8 cellular contexts compared by ENCODE assay signal in the genomic region with DNA sequence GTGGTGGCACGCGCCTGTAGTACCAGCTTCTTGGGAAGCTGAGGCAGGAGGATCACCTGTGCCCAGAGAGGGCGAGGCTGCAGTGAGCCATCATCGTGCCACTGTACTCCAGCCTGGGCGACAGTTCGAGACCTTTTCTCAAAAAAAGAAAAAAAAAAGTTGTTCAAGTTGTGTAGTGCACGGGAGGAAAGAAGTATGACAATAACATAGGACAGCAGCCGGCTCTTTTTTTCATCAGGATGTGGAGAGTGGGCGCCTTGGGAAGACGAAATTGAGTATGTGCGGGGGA. TPM values are rescaled to one million over a fixed set of nuclear protein-coding genes. Genes with fewer than 3 reads are reported as not detected.
DNase-seq lines count a peak whose midpoint lies in the region; ATAC-seq, FAIRE-seq and TF ChIP-seq lines count a peak whose summit lies in the region.

No MANE protein-coding gene starts in this region.

- 17% methylated on average over 11 of the region's 11 CpGs for WGBS in GM12878 (ENCODE audit: insufficient coverage, insufficient replicate concordance, low lambda C conversion rate, missing lambda C conversion rate)
- 17 to 22% methylated on average over 11 of the region's 11 CpGs for WGBS in tibial nerve, 2 donors

- H3K27me3 Mint-ChIP-seq in activated T-cell treated with anti-CD3 and anti-CD28 coated beads, Interleukin-2, amount 50 U/mL, for 24 hours = no peaks in the 10 kb centered on the region
- H3K27me3 Mint-ChIP-seq in memory B cell = no peaks in the 10 kb centered on the region

- SMC1A ChIA-PET in GM12878 (lab: Charles Lee; ENCODE audit: uncharacterized antibody, unreplicated experiment) = interaction anchor here (0.9 to 14.6 kb wide), 11 partner anchors 7 to 210 kb away, joined by 3 to 311 read pairs (median 6); a partner anchor contains a TSS

- CTCF ChIA-PET in GM12878 (lab: Yijun Ruan, JAX) = interaction anchor here (0.7 to 3.0 kb wide), 8 partner anchors 11 to 210 kb away, joined by 3 to 22 read pairs (median 4); no protein-coding TSS in a partner anchor

- peaks cover 75% of the 10 kb centered on the region for H3K4me1 Mint-ChIP-seq in activated T-cell treated with anti-CD3 and anti-CD28 coated beads, Interleukin-2, amount 50 U/mL, for 24 hours (ENCODE audit: low read depth)
- H3K4me1 Mint-ChIP-seq in memory B cell = peaks cover 46% of the 10 kb centered on the region

- H3K9me3 Mint-ChIP-seq in activated T-cell treated with anti-CD3 and anti-CD28 coated beads, Interleukin-2, amount 50 U/mL, for 24 hours = no peaks in the 10 kb centered on the region
- peaks cover 2% of the 10 kb centered on the region for H3K9me3 Mint-ChIP-seq in memory B cell

- H3K4me3 Mint-ChIP-seq in activated T-cell treated with anti-CD3 and anti-CD28 coated beads, Interleukin-2, amount 50 U/mL, for 24 hours = peak overlapping the region; percentile 95
- H3K4me3 Mint-ChIP-seq in memory B cell = peak overlapping the region; percentile 95

- no peak for TF ChIP-seq CTCF in GM12878 (IDR thresholded peaks at IDR 0.05 in 2 of 3, conservative IDR thresholded peaks at IDR 0.05 in 1 of 3; ENCODE audit: control insufficient read depth in 2 of 3, extremely low read depth in 1 of 3, insufficient read depth in 1 of 3, low read depth in 3 of 3, low read length in 3 of 3)
- no peak for TF ChIP-seq CTCF in tibial nerve (IDR thresholded peaks at IDR 0.05)

- in situ Hi-C loops in GM12878 (cut with MboI) = loop anchor here (25.0 kb wide), 1 partner anchor 1736 kb away; no protein-coding TSS in a partner anchor

- POLR2A ChIA-PET in GM12878 (lab: Charles Lee) = interaction anchor here (1.2 to 13.9 kb wide), 6 partner anchors 8 to 37 kb away, joined by 3 to 280 read pairs (median 106); a partner anchor contains a TSS

- H3K36me3 ChIP-seq in GM12878 (ENCODE audit: control insufficient read depth in 2 of 2, insufficient read depth in 2 of 2, low read length in 1 of 2) = no peaks in the 10 kb centered on the region
- no peaks in the 10 kb centered on the region for H3K36me3 ChIP-seq in tibial nerve

- no peak for TF ChIP-seq POLR2A in GM12878 (IDR thresholded peaks at IDR 0.05; ENCODE audit: low read depth, low read length)
- TF ChIP-seq POLR2A in tibial nerve (IDR thresholded peaks at IDR 0.05) = no peak
- TF ChIP-seq POLR2A in GM12892 (IDR thresholded peaks at IDR 0.05; ENCODE audit: low read depth, low read length) = no peak

- H3K9ac ChIP-seq in GM12878 (ENCODE audit: control insufficient read depth, insufficient read depth, low read length) = peak overlapping the region; percentile 85

- H3K27ac Mint-ChIP-seq in activated T-cell treated with anti-CD3 and anti-CD28 coated beads, Interleukin-2, amount 50 U/mL, for 24 hours = peak overlapping the region; percentile 100
- H3K27ac Mint-ChIP-seq in memory B cell = peak overlapping the region; percentile 100

- no peak; the same call in 1 of the 3 replicates for ATAC-seq in GM12878
- no peak for ATAC-seq in memory B cell (ENCODE audit: low read depth)

- intact Hi-C loops in GM12878 (cut with micrococcal nuclease; ENCODE audit: unreplicated experiment) = loop anchor here (1.0 to 2.0 kb wide), 3 partner anchors 10 to 19 kb away; no protein-coding TSS in a partner anchor

- H3K9me3 ChIP-seq in GM12878 (replicated peaks; ENCODE audit: control insufficient read depth, insufficient read depth, low read length) = no peaks in the 10 kb centered on the region
- H3K9me3 ChIP-seq in tibial nerve = no peaks in the 10 kb centered on the region

- BruUV-seq in GM12878 (replicated peaks; lab: Mats Ljungman, UMichigan) = no TSS peak

- H3K27ac ChIP-seq in GM12878 (ENCODE audit: control insufficient read depth, insufficient read depth) = peak overlapping the region; percentile 95
- peak overlapping the region; percentile 97 to 100 (median 99) for H3K27ac ChIP-seq in tibial nerve

- FAIRE-seq in GM12878 (lab: Jason Lieb, UNC) = no peak
- no peak for FAIRE-seq in GM12892 (lab: Jason Lieb, UNC)

- H2AFZ ChIP-seq in GM12878 (ENCODE audit: control insufficient read depth, low read depth, low read length) = no peak overlapping the region; the same call in 1 of the 2 replicates

- peaks cover 11% of the 10 kb centered on the region for H3K36me3 Mint-ChIP-seq in activated T-cell treated with anti-CD3 and anti-CD28 coated beads, Interleukin-2, amount 50 U/mL, for 24 hours (ENCODE audit: low read depth)
- peaks cover 2% of the 10 kb centered on the region for H3K36me3 Mint-ChIP-seq in memory B cell

- TF ChIP-seq EP300 in GM12878 (IDR thresholded peaks at IDR 0.05; ENCODE audit: borderline replicate concordance in 1 of 2, control insufficient read depth in 1 of 2, low read depth in 2 of 2, low read length in 2 of 2) = no peak
- no peak for TF ChIP-seq EP300 in tibial nerve (IDR thresholded peaks at IDR 0.05)

- TF ChIP-seq RAD21 in GM12878 (IDR thresholded peaks at IDR 0.05; ENCODE audit: insufficient read depth, low read depth, low read length) = no peak

- peaks cover 74% of the 10 kb centered on the region for H3K4me1 ChIP-seq in GM12878 (ENCODE audit: control insufficient read depth, insufficient read depth, low read length)
- peaks cover 0 to 62% (median 42%) of the 10 kb centered on the region in 4 donors for H3K4me1 ChIP-seq in tibial nerve

- H4K20me1 ChIP-seq in GM12878 (ENCODE audit: control insufficient read depth, insufficient read depth) = no peaks in the 10 kb centered on the region

- RAD21 ChIA-PET in GM12878 (lab: Charles Lee; ENCODE audit: unreplicated experiment) = interaction anchor here (1.0 to 14.2 kb wide), 10 partner anchors 8 to 210 kb away, joined by 3 to 234 read pairs (median 18); a partner anchor contains a TSS

- no peak for DNase-seq in activated T-cell treated with anti-CD3 and anti-CD28 coated beads, Interleukin-2, amount 50 U/mL, for 24 hours
- DNase-seq in activated T-cell treated with anti-CD3 and anti-CD28 coated beads, Interleukin-2, amount 50 U/mL, for 1 hour = no peak
- DNase-seq in GM12878 (ENCODE audit: low read depth, low spot score) (no peak), memory B cell (ENCODE audit: low spot score in 2 of 2) (no peak), tibial nerve (ENCODE audit: low spot score in 2 of 2) (no peak), hippocampal formation (lab: John Stamatoyannopoulos, UW) (no peak), GM12892 (ENCODE audit: insufficient read length) (no peak)
- no peak for DNase-seq in NK-92 treated with Interleukin-12 subunit alpha and Interleukin-12 subunit beta, amount 100 ng/mL, for 24 hours (lab: John Stamatoyannopoulos, UW)

- peak overlapping the region; percentile 79 for H3K4me2 ChIP-seq in GM12878 (ENCODE audit: control insufficient read depth, insufficient read depth)

- H3K27me3 ChIP-seq in GM12878 (replicated peaks in 1 of 2; ENCODE audit: control insufficient read depth in 2 of 2, insufficient read depth in 2 of 2, low read length in 1 of 2) (no peaks in the 10 kb centered on the region), tibial nerve (no peaks in the 10 kb centered on the region)

- peaks cover 3% of the 10 kb centered on the region; the same call in 1 of the 2 replicates for H3K79me2 ChIP-seq in GM12878 (ENCODE audit: control insufficient read depth, insufficient read depth, low read length)

- H3K4me3 ChIP-seq in GM12878 (peak overlapping the region; percentile 42; the same call in 1 of the 2 replicates), tibial nerve (peak overlapping the region; percentile 52 to 71 (median 61))

TF ChIP-seq in GM12878, 131 proteins besides CTCF, POLR2A, EP300 and RAD21 (continues in another document):
- TF ChIP-seq, protein P1, sequence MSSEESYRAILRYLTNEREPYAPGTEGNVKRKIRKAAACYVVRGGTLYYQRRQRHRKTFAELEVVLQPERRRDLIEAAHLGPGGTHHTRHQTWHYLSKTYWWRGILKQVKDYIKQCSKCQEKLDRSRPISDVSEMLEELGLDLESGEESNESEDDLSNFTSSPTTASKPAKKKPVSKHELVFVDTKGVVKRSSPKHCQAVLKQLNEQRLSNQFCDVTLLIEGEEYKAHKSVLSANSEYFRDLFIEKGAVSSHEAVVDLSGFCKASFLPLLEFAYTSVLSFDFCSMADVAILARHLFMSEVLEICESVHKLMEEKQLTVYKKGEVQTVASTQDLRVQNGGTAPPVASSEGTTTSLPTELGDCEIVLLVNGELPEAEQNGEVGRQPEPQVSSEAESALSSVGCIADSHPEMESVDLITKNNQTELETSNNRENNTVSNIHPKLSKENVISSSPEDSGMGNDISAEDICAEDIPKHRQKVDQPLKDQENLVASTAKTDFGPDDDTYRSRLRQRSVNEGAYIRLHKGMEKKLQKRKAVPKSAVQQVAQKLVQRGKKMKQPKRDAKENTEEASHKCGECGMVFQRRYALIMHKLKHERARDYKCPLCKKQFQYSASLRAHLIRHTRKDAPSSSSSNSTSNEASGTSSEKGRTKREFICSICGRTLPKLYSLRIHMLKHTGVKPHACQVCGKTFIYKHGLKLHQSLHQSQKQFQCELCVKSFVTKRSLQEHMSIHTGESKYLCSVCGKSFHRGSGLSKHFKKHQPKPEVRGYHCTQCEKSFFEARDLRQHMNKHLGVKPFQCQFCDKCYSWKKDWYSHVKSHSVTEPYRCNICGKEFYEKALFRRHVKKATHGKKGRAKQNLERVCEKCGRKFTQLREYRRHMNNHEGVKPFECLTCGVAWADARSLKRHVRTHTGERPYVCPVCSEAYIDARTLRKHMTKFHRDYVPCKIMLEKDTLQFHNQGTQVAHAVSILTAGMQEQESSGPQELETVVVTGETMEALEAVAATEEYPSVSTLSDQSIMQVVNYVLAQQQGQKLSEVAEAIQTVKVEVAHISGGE (CRISPR knock-in tag; IDR thresholded peaks at IDR 0.05) = no peak
- TF ChIP-seq SP1 (IDR thresholded peaks at IDR 0.05; ENCODE audit: low read depth, low read length) (no peak), RCOR1 (conservative IDR thresholded peaks at IDR 0.05; ENCODE audit: low read depth, low read length) (no peak)

RNA-seq across cellular contexts. Expression of a gene that starts 36.5 kb away (rescaled TPM):
- 26.7 and 27.7 TPM in 2 replicates for total RNA-seq in GM12878 (2013; cell fraction: nucleolus; rRNA removed)
- total RNA-seq in GM12878 (2014; rRNA removed) (64.0 and 84.2 TPM in 2 replicates), GM12878 (2014; rRNA removed; fragmentation: Illumina TruSeq; extraction: Trizol) (45.5 and 47.3 TPM in 2 replicates), GM12878 (2021) (494 and 497 TPM in 2 replicates), tibial nerve (100 to 1,000 TPM; 157 to 203 (median 188) TPM)
- polyA plus RNA-seq in GM12878 (2011; ENCODE audit: low read depth) = 211 TPM
- polyA plus RNA-seq in GM12878 (2011; rRNA removed) (83.5 and 121 TPM in 2 replicates), GM12878 (2014; fragmentation: Illumina TruSeq; extraction: Trizol) (304 and 338 TPM in 2 replicates), GM12878 (2014; fragmentation: Nextera tagmentation; extraction: Ambion mirVana) (10 to 100 TPM; 24.4 to 28.9 TPM), GM12878 (2014; rRNA removed) (221 and 272 TPM in 2 replicates), GM12878 (2016; fragmentation: Nextera tagmentation; extraction: Ambion mirVana) (100 to 1,000 TPM; 138 to 259 TPM)
- 149 and 196 TPM in 2 replicates for polyA plus RNA-seq in GM12878 (2011; cell fraction: cytosol; rRNA removed)
- polyA plus RNA-seq in GM12878 (2011; cell fraction: nucleus; rRNA removed) = 123 and 173 TPM in 2 replicates
- 433 and 458 TPM in 2 replicates for polyA plus RNA-seq in GM12878 (2012)
- 85.5 and 116 TPM in 2 replicates for polyA minus RNA-seq in GM12878 (2011; rRNA and poly(A)+ RNA removed)
- polyA minus RNA-seq in GM12878 (2011; cell fraction: cytosol; rRNA and poly(A)+ RNA removed) = 83.9 and 87.5 TPM in 2 replicates
- polyA minus RNA-seq in GM12878 (2011; cell fraction: nucleus; rRNA and poly(A)+ RNA removed) = 37.4 and 58.0 TPM in 2 replicates
- 146 TPM for polyA plus RNA-seq in GM12892 (2012; ENCODE audit: missing spikeins)
